ENCODE assay signal across 10 cellular contexts in the genomic region with DNA sequence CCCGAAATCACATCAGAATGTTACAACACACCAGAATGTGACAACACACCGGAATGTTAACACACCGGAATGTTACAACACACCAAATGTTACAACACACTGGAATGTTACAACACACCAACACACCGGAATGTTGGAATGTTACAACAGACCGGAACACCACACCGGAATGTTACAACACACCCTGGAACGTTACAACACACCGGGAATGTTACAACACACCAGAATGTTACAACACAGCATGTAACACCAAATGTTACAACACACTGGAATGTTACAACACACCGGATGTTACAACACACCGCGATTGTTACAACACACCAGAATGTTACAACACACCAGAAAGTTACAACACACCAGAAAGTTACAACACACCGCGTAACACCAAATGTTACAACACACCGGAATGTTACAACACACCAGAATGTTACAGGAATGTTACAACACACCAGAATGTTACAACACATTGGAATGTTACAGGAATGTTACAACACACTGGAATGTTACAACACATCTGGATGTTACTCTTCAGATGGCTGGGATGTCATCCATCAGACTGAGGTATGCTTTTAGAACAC. TPM values are rescaled to one million over a fixed set of nuclear protein-coding genes. Genes with fewer than 3 reads are reported as not detected.
DNase-seq lines count a peak whose midpoint lies in the region; ATAC-seq and TF ChIP-seq lines count a peak whose summit lies in the region.
"Had no signal": no experiment of that assay in that cellular context is flagged by ENCODE, and none has a peak within 500 bp of the region (broad histone marks: within the 10 kb centered on the region; RNA-seq: fewer than 3 reads in every experiment).

No MANE protein-coding gene starts in this region.

- H3K27me3 Mint-ChIP-seq in CD4-positive, alpha-beta T cell = no peaks in the 10 kb centered on the region
- H3K27me3 Mint-ChIP-seq in effector memory CD8-positive, alpha-beta T cell = no peaks in the 10 kb centered on the region
- no peaks in the 10 kb centered on the region for H3K27me3 Mint-ChIP-seq in naive thymus-derived CD4-positive, alpha-beta T cell
- H3K27me3 Mint-ChIP-seq in nephron progenitor cell (ENCODE audit: low read depth, poor library complexity) = no peaks in the 10 kb centered on the region

- intact Hi-C loops in CD4-positive, alpha-beta T cell (cut with DNase I, micrococcal nuclease) = loop anchor here in 1 of 2 experiments (5.0 kb wide), 1 partner anchor 34 kb away; no protein-coding TSS in a partner anchor
- intact Hi-C loops in naive thymus-derived CD4-positive, alpha-beta T cell (cut with micrococcal nuclease) = loop anchor here in 1 of 2 donors (2.0 kb wide), 1 partner anchor 38 kb away; no protein-coding TSS in a partner anchor
- intact Hi-C loops in tibial artery (cut with DNase I; ENCODE audit: low total_unique reads) = no loop called here

- peaks cover 51% of the 10 kb centered on the region for H3K36me3 Mint-ChIP-seq in CD4-positive, alpha-beta T cell (ENCODE audit: low read depth)
- peaks cover 59% of the 10 kb centered on the region for H3K36me3 Mint-ChIP-seq in effector memory CD8-positive, alpha-beta T cell (ENCODE audit: insufficient read depth)
- H3K36me3 Mint-ChIP-seq in naive thymus-derived CD4-positive, alpha-beta T cell = peaks cover 0 to 38% (median 24%) of the 10 kb centered on the region in 5 donors
- peaks cover 53% of the 10 kb centered on the region for H3K36me3 Mint-ChIP-seq in nephron progenitor cell (ENCODE audit: low read depth)

- TF ChIP-seq RAD21 in Ishikawa (IDR thresholded peaks at IDR 0.05; ENCODE audit: low read depth) = no peak

- POLR2A ChIA-PET in CD4-positive, alpha-beta T cell (lab: Charles Lee) = interaction anchor here (1.7 to 2.0 kb wide), 3 partner anchors 19 to 38 kb away, joined by 9 to 10 read pairs (median 10); a partner anchor contains a TSS
- POLR2A ChIA-PET in naive thymus-derived CD4-positive, alpha-beta T cell (lab: Charles Lee) = interaction anchor here (0.8 to 2.5 kb wide), 6 partner anchors 13 to 104 kb away, joined by 3 to 10 read pairs (median 4); a partner anchor contains a TSS

- no peak for TF ChIP-seq EP300 in Ishikawa (IDR thresholded peaks at IDR 0.05; ENCODE audit: borderline replicate concordance)

- CTCF ChIA-PET in CD4-positive, alpha-beta T cell (lab: Charles Lee) = interaction anchor here (1.3 kb wide), 1 partner anchor 38 kb away, joined by 4 read pairs; no protein-coding TSS in a partner anchor
- CTCF ChIA-PET in naive thymus-derived CD4-positive, alpha-beta T cell (lab: Charles Lee) = no interaction called here

- H3K36me3 ChIP-seq in naive thymus-derived CD4-positive, alpha-beta T cell (ENCODE audit: control insufficient read depth in 2 of 3, insufficient read depth in 3 of 3, low read length in 3 of 3) = peaks cover 0 to 27% (median 4%) of the 10 kb centered on the region in 3 experiments
- peaks cover 64 to 78% (median 75%) of the 10 kb centered on the region in 3 donors for H3K36me3 ChIP-seq in tibial artery

- no peak for ATAC-seq in CD4-positive, alpha-beta T cell (ENCODE audit: poor library complexity)
- no peak for ATAC-seq in effector memory CD8-positive, alpha-beta T cell (replicated peaks)
- no peak for ATAC-seq in naive thymus-derived CD4-positive, alpha-beta T cell
- ATAC-seq in HG02678 (IDR thresholded peaks at IDR 0.05; ENCODE audit: unreplicated experiment) = no peak

- peak overlapping the region; percentile 89 for H3K27ac Mint-ChIP-seq in CD4-positive, alpha-beta T cell
- H3K27ac Mint-ChIP-seq in effector memory CD8-positive, alpha-beta T cell = peak overlapping the region; percentile 62 to 66
- peak overlapping the region; percentile 81 to 99 (median 95) for H3K27ac Mint-ChIP-seq in naive thymus-derived CD4-positive, alpha-beta T cell
- H3K27ac Mint-ChIP-seq in nephron progenitor cell = no peak overlapping the region

- no peak for DNase-seq in CD4-positive, alpha-beta T cell
- DNase-seq in effector memory CD8-positive, alpha-beta T cell = no peak
- no peak for DNase-seq in naive thymus-derived CD4-positive, alpha-beta T cell
- DNase-seq in tibial artery = no peak
- DNase-seq in NCI-H524 treated with DMSO at 0.1 percent for 48 hours (lab: John Stamatoyannopoulos, UW) = no peak
- DNase-seq in nephron progenitor cell = no peak
- DNase-seq: NCI-H2227 treated with DMSO at 0.1 percent for 48 hours, stomach had no signal

- no peaks in the 10 kb centered on the region for H3K9me3 Mint-ChIP-seq in CD4-positive, alpha-beta T cell
- H3K9me3 Mint-ChIP-seq in effector memory CD8-positive, alpha-beta T cell = no peaks in the 10 kb centered on the region
- no peaks in the 10 kb centered on the region for H3K9me3 Mint-ChIP-seq in naive thymus-derived CD4-positive, alpha-beta T cell
- no peaks in the 10 kb centered on the region for H3K9me3 Mint-ChIP-seq in nephron progenitor cell

- H3K9me3 ChIP-seq in CD4-positive, alpha-beta T cell (ENCODE audit: control insufficient read depth, low read length) = no peaks in the 10 kb centered on the region
- no peaks in the 10 kb centered on the region for H3K9me3 ChIP-seq in naive thymus-derived CD4-positive, alpha-beta T cell (ENCODE audit: control insufficient read depth in 2 of 3, low read length in 3 of 3)
- no peaks in the 10 kb centered on the region for H3K9me3 ChIP-seq in tibial artery
- H3K9me3 ChIP-seq: stomach had no signal

- no peak overlapping the region for H3K4me3 ChIP-seq in naive thymus-derived CD4-positive, alpha-beta T cell (ENCODE audit: low read length)
- no peak overlapping the region for H3K4me3 ChIP-seq in tibial artery
- H3K4me3 ChIP-seq: stomach had no signal

- H3K27me3 ChIP-seq in CD4-positive, alpha-beta T cell (ENCODE audit: control insufficient read depth, insufficient read depth, low read length) = no peaks in the 10 kb centered on the region
- no peaks in the 10 kb centered on the region for H3K27me3 ChIP-seq in naive thymus-derived CD4-positive, alpha-beta T cell (ENCODE audit: control insufficient read depth in 2 of 2, insufficient read depth in 2 of 2, low read length in 2 of 2)
- no peaks in the 10 kb centered on the region for H3K27me3 ChIP-seq in tibial artery
- H3K27me3 ChIP-seq: stomach had no signal

- H3K4me3 Mint-ChIP-seq in CD4-positive, alpha-beta T cell = no peak overlapping the region
- H3K4me3 Mint-ChIP-seq in effector memory CD8-positive, alpha-beta T cell = no peak overlapping the region
- H3K4me3 Mint-ChIP-seq in naive thymus-derived CD4-positive, alpha-beta T cell = peak overlapping the region in 7 of 10 donors; percentile 48 to 85 (median 77)
- no peak overlapping the region for H3K4me3 Mint-ChIP-seq in nephron progenitor cell

- no peak overlapping the region for H3K27ac ChIP-seq in CD4-positive, alpha-beta T cell (ENCODE audit: low read depth, low read length)
- peak overlapping the region; percentile 71 for H3K27ac ChIP-seq in naive thymus-derived CD4-positive, alpha-beta T cell (ENCODE audit: low read depth, low read length)
- H3K27ac ChIP-seq in tibial artery = no peak overlapping the region

- H3K4me1 Mint-ChIP-seq in CD4-positive, alpha-beta T cell (ENCODE audit: low read depth) = peaks cover 32% of the 10 kb centered on the region
- H3K4me1 Mint-ChIP-seq in effector memory CD8-positive, alpha-beta T cell (ENCODE audit: low read depth in 2 of 2) = peaks cover 6 to 7% of the 10 kb centered on the region in 2 donors
- peaks cover 10 to 39% (median 23%) of the 10 kb centered on the region in 7 donors for H3K4me1 Mint-ChIP-seq in naive thymus-derived CD4-positive, alpha-beta T cell
- peaks cover 7% of the 10 kb centered on the region for H3K4me1 Mint-ChIP-seq in nephron progenitor cell

- TF ChIP-seq CTCF in CD4-positive, alpha-beta T cell (IDR thresholded peaks at IDR 0.05) = no peak
- no peak for TF ChIP-seq CTCF in tibial artery (IDR thresholded peaks at IDR 0.05)
- no peak for TF ChIP-seq CTCF in nephron progenitor cell (IDR thresholded peaks at IDR 0.05)

- H3K4me1 ChIP-seq in naive thymus-derived CD4-positive, alpha-beta T cell (ENCODE audit: control insufficient read depth in 2 of 2, insufficient read depth in 2 of 2, low read length in 2 of 2) = peaks cover 0 to 25% of the 10 kb centered on the region in 2 donors
- H3K4me1 ChIP-seq in tibial artery = no peaks in the 10 kb centered on the region
- H3K4me1 ChIP-seq: stomach had no signal

TF ChIP-seq in Ishikawa, 13 proteins besides CTCF, POLR2A, EP300 and RAD21 (continues in another document):
- TF ChIP-seq, protein P1, sequence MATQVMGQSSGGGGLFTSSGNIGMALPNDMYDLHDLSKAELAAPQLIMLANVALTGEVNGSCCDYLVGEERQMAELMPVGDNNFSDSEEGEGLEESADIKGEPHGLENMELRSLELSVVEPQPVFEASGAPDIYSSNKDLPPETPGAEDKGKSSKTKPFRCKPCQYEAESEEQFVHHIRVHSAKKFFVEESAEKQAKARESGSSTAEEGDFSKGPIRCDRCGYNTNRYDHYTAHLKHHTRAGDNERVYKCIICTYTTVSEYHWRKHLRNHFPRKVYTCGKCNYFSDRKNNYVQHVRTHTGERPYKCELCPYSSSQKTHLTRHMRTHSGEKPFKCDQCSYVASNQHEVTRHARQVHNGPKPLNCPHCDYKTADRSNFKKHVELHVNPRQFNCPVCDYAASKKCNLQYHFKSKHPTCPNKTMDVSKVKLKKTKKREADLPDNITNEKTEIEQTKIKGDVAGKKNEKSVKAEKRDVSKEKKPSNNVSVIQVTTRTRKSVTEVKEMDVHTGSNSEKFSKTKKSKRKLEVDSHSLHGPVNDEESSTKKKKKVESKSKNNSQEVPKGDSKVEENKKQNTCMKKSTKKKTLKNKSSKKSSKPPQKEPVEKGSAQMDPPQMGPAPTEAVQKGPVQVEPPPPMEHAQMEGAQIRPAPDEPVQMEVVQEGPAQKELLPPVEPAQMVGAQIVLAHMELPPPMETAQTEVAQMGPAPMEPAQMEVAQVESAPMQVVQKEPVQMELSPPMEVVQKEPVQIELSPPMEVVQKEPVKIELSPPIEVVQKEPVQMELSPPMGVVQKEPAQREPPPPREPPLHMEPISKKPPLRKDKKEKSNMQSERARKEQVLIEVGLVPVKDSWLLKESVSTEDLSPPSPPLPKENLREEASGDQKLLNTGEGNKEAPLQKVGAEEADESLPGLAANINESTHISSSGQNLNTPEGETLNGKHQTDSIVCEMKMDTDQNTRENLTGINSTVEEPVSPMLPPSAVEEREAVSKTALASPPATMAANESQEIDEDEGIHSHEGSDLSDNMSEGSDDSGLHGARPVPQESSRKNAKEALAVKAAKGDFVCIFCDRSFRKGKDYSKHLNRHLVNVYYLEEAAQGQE (IDR thresholded peaks at IDR 0.05; ENCODE audit: low read depth) = no peak
- no peak for TF ChIP-seq NFIC (IDR thresholded peaks at IDR 0.05)
- no peak for TF ChIP-seq TAF1 (IDR thresholded peaks at IDR 0.05; ENCODE audit: low read depth)
- no peak for TF ChIP-seq TEAD4 (IDR thresholded peaks at IDR 0.05)
- peak; percentile 21; the same call in 1 of the 2 replicates for TF ChIP-seq CEBPB (IDR thresholded peaks at IDR 0.05)
- TF ChIP-seq FOXM1 (IDR thresholded peaks at IDR 0.05; ENCODE audit: borderline replicate concordance, low read depth) = no peak

RNA-seq across cellular contexts. Expression of a gene that starts 21.1 kb away (rescaled TPM):
- total RNA-seq in CD4-positive, alpha-beta T cell = 10 to 100 TPM; 75.1 to 85.6 TPM
- total RNA-seq in naive thymus-derived CD4-positive, alpha-beta T cell = 10 to 100 TPM; 66.7 to 97.8 (median 81.7) TPM
- polyA plus RNA-seq in naive thymus-derived CD4-positive, alpha-beta T cell = 10 to 100 TPM; 25.2 to 44.4 TPM

RNA-seq across cellular contexts. Expression of a gene that starts 37.7 kb away (rescaled TPM):
- total RNA-seq in CD4-positive, alpha-beta T cell = 10 to 100 TPM; 31.5 to 34.0 TPM
- total RNA-seq in naive thymus-derived CD4-positive, alpha-beta T cell = 10 to 100 TPM; 46.3 to 65.7 (median 63.6) TPM
- 10 to 100 TPM; 11.7 to 16.6 TPM for polyA plus RNA-seq in naive thymus-derived CD4-positive, alpha-beta T cell

Comparison
In these comparisons a context has a peak if more than half of its experiments do, and no peak if none do; other contexts are left out.
1. H3K4me3 Mint-ChIP-seq: peak in naive thymus-derived CD4-positive, alpha-beta T cell (7 of 10); none in CD4-positive, alpha-beta T cell (single experiment), effector memory CD8-positive, alpha-beta T cell (0 of 2) and nephron progenitor cell (single experiment).